ENCODE assay signal across 1 cellular context in the genomic region with DNA sequence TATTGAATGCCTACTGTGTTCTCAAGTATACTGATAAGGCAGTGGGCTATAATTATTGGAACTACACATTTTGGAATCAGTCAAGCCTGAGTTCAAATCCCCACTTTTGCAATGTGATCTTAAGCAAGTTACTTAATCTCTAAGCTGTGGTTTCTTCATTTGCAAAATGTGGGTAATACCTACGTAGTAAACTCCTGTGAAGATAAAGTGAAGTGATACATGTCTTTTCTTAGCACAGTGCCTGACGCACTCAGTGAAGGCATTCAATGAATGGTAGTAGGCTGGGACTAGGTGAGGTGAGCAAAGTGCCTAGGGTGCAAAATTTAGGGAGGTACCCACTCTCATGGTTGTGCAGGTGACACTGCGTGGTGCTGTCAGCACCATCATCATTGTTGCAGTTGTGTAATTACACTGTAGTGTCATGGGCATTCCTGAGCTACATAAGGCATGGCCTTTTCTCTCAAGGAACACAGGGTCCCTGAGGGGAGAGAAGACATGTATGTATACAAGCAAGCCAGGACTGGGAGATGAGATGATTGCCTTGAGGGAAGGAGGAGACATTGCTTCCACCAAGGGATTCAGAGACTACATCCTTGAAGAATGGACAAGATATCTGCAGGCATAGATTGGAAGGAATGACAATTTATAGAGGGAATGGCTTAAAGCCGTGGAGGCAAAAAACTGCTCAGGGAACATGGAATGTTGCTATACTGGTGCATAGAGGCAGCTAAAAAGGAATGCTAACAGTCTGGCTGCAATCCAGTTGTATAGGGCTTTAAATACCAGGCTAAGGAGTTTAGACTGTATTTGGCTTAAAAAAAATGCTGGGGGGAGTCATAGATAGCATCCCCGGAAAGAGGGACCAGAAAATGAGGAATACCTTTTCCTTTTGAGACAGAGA.
TF ChIP-seq lines count a peak whose summit lies in the region.

No MANE protein-coding gene starts in this region.

TF ChIP-seq in HEK293, 187 proteins besides CTCF, POLR2A, EP300 and RAD21 (continued from another document):
- no peak for TF ChIP-seq ZNF560 (tag by site-specific recombination; IDR thresholded peaks at IDR 0.05; ENCODE audit: borderline replicate concordance)
- TF ChIP-seq SP7 (tag by site-specific recombination; IDR thresholded peaks at IDR 0.05): peak; percentile 79
- TF ChIP-seq ZNF423 (tag by site-specific recombination; IDR thresholded peaks at IDR 0.05): no peak
- 0 out of 2 replicates have a peak, but pooled peaks have one; percentile 24 for TF ChIP-seq ZNF629 (tag by site-specific recombination; IDR thresholded peaks at IDR 0.05)
- no peak for TF ChIP-seq BCL11B (tag by site-specific recombination; IDR thresholded peaks at IDR 0.05; ENCODE audit: low read depth)
- TF ChIP-seq, protein P1, sequence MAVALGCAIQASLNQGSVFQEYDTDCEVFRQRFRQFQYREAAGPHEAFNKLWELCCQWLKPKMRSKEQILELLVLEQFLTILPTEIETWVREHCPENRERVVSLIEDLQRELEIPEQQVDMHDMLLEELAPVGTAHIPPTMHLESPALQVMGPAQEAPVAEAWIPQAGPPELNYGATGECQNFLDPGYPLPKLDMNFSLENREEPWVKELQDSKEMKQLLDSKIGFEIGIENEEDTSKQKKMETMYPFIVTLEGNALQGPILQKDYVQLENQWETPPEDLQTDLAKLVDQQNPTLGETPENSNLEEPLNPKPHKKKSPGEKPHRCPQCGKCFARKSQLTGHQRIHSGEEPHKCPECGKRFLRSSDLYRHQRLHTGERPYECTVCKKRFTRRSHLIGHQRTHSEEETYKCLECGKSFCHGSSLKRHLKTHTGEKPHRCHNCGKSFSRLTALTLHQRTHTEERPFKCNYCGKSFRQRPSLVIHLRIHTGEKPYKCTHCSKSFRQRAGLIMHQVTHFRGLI (tag by site-specific recombination; IDR thresholded peaks at IDR 0.05): no peak
- TF ChIP-seq, protein P2, sequence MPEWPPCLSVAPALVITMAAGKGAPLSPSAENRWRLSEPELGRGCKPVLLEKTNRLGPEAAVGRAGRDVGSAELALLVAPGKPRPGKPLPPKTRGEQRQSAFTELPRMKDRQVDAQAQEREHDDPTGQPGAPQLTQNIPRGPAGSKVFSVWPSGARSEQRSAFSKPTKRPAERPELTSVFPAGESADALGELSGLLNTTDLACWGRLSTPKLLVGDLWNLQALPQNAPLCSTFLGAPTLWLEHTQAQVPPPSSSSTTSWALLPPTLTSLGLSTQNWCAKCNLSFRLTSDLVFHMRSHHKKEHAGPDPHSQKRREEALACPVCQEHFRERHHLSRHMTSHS (tag by site-specific recombination; IDR thresholded peaks at IDR 0.05): no peak
- TF ChIP-seq, protein P3, sequence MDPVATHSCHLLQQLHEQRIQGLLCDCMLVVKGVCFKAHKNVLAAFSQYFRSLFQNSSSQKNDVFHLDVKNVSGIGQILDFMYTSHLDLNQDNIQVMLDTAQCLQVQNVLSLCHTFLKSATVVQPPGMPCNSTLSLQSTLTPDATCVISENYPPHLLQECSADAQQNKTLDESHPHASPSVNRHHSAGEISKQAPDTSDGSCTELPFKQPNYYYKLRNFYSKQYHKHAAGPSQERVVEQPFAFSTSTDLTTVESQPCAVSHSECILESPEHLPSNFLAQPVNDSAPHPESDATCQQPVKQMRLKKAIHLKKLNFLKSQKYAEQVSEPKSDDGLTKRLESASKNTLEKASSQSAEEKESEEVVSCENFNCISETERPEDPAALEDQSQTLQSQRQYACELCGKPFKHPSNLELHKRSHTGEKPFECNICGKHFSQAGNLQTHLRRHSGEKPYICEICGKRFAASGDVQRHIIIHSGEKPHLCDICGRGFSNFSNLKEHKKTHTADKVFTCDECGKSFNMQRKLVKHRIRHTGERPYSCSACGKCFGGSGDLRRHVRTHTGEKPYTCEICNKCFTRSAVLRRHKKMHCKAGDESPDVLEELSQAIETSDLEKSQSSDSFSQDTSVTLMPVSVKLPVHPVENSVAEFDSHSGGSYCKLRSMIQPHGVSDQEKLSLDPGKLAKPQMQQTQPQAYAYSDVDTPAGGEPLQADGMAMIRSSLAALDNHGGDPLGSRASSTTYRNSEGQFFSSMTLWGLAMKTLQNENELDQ (tag by site-specific recombination; IDR thresholded peaks at IDR 0.05; ENCODE audit: low read depth): no peak
- no peak for TF ChIP-seq EGR2 (tag by site-specific recombination; IDR thresholded peaks at IDR 0.05; ENCODE audit: low read depth)
- TF ChIP-seq, protein P4, sequence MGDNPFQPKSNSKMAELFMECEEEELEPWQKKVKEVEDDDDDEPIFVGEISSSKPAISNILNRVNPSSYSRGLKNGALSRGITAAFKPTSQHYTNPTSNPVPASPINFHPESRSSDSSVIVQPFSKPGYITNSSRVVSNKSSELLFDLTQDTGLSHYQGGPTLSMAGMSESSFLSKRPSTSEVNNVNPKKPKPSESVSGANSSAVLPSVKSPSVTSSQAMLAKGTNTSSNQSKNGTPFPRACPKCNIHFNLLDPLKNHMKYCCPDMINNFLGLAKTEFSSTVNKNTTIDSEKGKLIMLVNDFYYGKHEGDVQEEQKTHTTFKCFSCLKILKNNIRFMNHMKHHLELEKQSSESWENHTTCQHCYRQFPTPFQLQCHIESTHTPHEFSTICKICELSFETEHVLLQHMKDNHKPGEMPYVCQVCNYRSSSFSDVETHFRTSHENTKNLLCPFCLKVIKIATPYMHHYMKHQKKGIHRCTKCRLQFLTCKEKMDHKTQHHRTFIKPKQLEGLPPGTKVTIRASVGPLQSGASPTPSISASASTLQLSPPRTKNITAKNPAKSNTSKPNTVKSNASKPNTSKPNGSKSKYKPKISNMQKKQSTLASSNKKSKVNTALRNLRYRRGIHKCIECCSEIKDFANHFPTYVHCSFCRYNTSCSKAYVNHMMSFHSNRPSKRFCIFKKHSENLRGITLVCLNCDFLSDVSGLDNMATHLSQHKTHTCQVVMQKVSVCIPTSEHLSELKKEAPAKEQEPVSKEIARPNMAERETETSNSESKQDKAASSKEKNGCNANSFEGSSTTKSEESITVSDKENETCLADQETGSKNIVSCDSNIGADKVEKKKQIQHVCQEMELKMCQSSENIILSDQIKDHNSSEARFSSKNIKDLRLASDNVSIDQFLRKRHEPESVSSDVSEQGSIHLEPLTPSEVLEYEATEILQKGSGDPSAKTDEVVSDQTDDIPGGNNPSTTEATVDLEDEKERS (tag by site-specific recombination; IDR thresholded peaks at IDR 0.05): no peak
- TF ChIP-seq ZNF157 (tag by site-specific recombination; IDR thresholded peaks at IDR 0.05): no peak
- no peak for TF ChIP-seq KLF7 (tag by site-specific recombination; IDR thresholded peaks at IDR 0.05; ENCODE audit: borderline replicate concordance)
- TF ChIP-seq, protein P5, sequence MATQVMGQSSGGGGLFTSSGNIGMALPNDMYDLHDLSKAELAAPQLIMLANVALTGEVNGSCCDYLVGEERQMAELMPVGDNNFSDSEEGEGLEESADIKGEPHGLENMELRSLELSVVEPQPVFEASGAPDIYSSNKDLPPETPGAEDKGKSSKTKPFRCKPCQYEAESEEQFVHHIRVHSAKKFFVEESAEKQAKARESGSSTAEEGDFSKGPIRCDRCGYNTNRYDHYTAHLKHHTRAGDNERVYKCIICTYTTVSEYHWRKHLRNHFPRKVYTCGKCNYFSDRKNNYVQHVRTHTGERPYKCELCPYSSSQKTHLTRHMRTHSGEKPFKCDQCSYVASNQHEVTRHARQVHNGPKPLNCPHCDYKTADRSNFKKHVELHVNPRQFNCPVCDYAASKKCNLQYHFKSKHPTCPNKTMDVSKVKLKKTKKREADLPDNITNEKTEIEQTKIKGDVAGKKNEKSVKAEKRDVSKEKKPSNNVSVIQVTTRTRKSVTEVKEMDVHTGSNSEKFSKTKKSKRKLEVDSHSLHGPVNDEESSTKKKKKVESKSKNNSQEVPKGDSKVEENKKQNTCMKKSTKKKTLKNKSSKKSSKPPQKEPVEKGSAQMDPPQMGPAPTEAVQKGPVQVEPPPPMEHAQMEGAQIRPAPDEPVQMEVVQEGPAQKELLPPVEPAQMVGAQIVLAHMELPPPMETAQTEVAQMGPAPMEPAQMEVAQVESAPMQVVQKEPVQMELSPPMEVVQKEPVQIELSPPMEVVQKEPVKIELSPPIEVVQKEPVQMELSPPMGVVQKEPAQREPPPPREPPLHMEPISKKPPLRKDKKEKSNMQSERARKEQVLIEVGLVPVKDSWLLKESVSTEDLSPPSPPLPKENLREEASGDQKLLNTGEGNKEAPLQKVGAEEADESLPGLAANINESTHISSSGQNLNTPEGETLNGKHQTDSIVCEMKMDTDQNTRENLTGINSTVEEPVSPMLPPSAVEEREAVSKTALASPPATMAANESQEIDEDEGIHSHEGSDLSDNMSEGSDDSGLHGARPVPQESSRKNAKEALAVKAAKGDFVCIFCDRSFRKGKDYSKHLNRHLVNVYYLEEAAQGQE (tag by site-specific recombination; IDR thresholded peaks at IDR 0.05): no peak
- no peak for TF ChIP-seq ZNF341 (tag by site-specific recombination; IDR thresholded peaks at IDR 0.05; ENCODE audit: low read depth)
- no peak for TF ChIP-seq ZNF311 (tag by site-specific recombination; IDR thresholded peaks at IDR 0.05; ENCODE audit: borderline replicate concordance)
- TF ChIP-seq, protein P6, sequence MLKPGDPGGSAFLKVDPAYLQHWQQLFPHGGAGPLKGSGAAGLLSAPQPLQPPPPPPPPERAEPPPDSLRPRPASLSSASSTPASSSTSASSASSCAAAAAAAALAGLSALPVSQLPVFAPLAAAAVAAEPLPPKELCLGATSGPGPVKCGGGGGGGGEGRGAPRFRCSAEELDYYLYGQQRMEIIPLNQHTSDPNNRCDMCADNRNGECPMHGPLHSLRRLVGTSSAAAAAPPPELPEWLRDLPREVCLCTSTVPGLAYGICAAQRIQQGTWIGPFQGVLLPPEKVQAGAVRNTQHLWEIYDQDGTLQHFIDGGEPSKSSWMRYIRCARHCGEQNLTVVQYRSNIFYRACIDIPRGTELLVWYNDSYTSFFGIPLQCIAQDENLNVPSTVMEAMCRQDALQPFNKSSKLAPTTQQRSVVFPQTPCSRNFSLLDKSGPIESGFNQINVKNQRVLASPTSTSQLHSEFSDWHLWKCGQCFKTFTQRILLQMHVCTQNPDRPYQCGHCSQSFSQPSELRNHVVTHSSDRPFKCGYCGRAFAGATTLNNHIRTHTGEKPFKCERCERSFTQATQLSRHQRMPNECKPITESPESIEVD (tag by site-specific recombination; IDR thresholded peaks at IDR 0.05): no peak
- TF ChIP-seq FEZF1 (tag by site-specific recombination; IDR thresholded peaks at IDR 0.05): 0 out of 2 replicates have a peak, but pooled peaks have one; percentile 24
- no peak for TF ChIP-seq ZNF433 (tag by site-specific recombination; IDR thresholded peaks at IDR 0.05; ENCODE audit: low read depth)
- TF ChIP-seq ZNF768 (tag by site-specific recombination; IDR thresholded peaks at IDR 0.05): no peak
- no peak for TF ChIP-seq ZNF19 (tag by site-specific recombination; IDR thresholded peaks at IDR 0.05; ENCODE audit: low read depth)
- TF ChIP-seq GLI4 (tag by site-specific recombination; IDR thresholded peaks at IDR 0.05): no peak
